In the genomic region with DNA sequence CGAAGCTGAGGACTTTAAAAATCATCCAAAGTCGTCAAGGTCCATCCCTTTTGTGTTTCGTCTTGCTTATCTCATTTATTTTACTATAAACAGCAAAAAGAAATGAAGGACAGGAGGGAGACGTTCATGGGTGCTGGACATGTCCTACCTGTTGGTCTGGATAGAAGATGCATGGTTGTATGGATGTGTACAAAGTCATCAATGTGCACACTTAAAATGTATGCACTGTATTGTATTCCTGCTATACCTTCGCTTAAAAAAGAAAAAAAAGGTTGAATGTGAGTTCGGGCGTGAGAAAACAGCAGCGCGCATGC, we compare ENCODE assay signal across 8 cellular contexts. TPM values are rescaled to one million over a fixed set of nuclear protein-coding genes. Genes with fewer than 3 reads are reported as not detected.
DNase-seq lines count a peak whose midpoint lies in the region; ATAC-seq and TF ChIP-seq lines count a peak whose summit lies in the region.

No MANE protein-coding gene starts in this region.

- ATAC-seq in HCT116 (no peak), GM19395 (IDR thresholded peaks at IDR 0.05; ENCODE audit: unreplicated experiment) (no peak), GM18498 (IDR thresholded peaks at IDR 0.05; ENCODE audit: unreplicated experiment) (no peak)
- ATAC-seq in stimulated activated memory B cell treated with anti-CD40 and anti-IgM and Interleukin-4, amounts not matched to agents 10 μg/mL and 1 μg/mL and 100 μg/mL, for 72 hours, result no peak

- no peaks in the 10 kb centered on the region for H3K9me2 ChIP-seq in HCT116 (ENCODE audit: insufficient read depth)

- H3K9me3 Mint-ChIP-seq in activated CD4-positive, alpha-beta memory T cell treated with anti-CD3 and anti-CD28 coated beads, Interleukin-2, amount 10 ng/mL, durations not matched to agents 7 days and 5 days, result peaks cover 7% of the 10 kb centered on the region
- no peaks in the 10 kb centered on the region for H3K9me3 Mint-ChIP-seq in stimulated activated memory B cell treated with anti-CD40 and anti-IgM and Interleukin-4, amounts not matched to agents 10 μg/mL and 1 μg/mL and 100 μg/mL, for 72 hours

- H3K36me3 ChIP-seq in HCT116 (ENCODE audit: control insufficient read depth in 1 of 2, insufficient read depth in 2 of 2, low read length in 2 of 2), result no peaks in the 10 kb centered on the region

- TF ChIP-seq POLR2A in HCT116 (IDR thresholded peaks at IDR 0.05; ENCODE audit: borderline replicate concordance, extremely low read depth, insufficient read depth, insufficient read length), result no peak

- no peak overlapping the region; the same call in 1 of the 2 replicates for H3K27ac ChIP-seq in HCT116 (ENCODE audit: low read depth, low read length)

- peaks cover 17% of the 10 kb centered on the region for H3K36me3 Mint-ChIP-seq in activated CD4-positive, alpha-beta memory T cell treated with anti-CD3 and anti-CD28 coated beads, Interleukin-2, amount 10 ng/mL, durations not matched to agents 7 days and 5 days (ENCODE audit: low read depth)
- H3K36me3 Mint-ChIP-seq in stimulated activated memory B cell treated with anti-CD40 and anti-IgM and Interleukin-4, amounts not matched to agents 10 μg/mL and 1 μg/mL and 100 μg/mL, for 72 hours, result peaks cover 7% of the 10 kb centered on the region

- no peak for TF ChIP-seq CTCF in HCT116 (IDR thresholded peaks at IDR 0.05 in 2 of 3, conservative IDR thresholded peaks at IDR 0.05 in 1 of 3; ENCODE audit: borderline replicate concordance in 1 of 3, insufficient read depth in 1 of 3, low read depth in 2 of 3, low read length in 2 of 3)

- H3K4me3 Mint-ChIP-seq in activated CD4-positive, alpha-beta memory T cell treated with anti-CD3 and anti-CD28 coated beads, Interleukin-2, amount 10 ng/mL, durations not matched to agents 7 days and 5 days, result peak overlapping the region; percentile 88
- H3K4me3 Mint-ChIP-seq in stimulated activated memory B cell treated with anti-CD40 and anti-IgM and Interleukin-4, amounts not matched to agents 10 μg/mL and 1 μg/mL and 100 μg/mL, for 72 hours, result peak overlapping the region; percentile 88

- CTCF ChIA-PET in HCT116 (lab: Charles Lee), result no interaction called here
- CTCF ChIA-PET in activated CD4-positive, alpha-beta memory T cell treated with anti-CD3 and anti-CD28 coated beads, Interleukin-2, amount 10 ng/mL, durations not matched to agents 7 days and 5 days (lab: Charles Lee), result interaction anchor here (1.0 to 5.6 kb wide), 6 partner anchors 9 to 259 kb away, joined by 3 to 145 read pairs (median 16); a partner anchor contains a TSS

- intact Hi-C loops in HCT116 (cut with micrococcal nuclease), result no loop called here

- peak overlapping the region; percentile 100 for H2AFZ ChIP-seq in HCT116 (ENCODE audit: low read depth, low read length, poor library complexity, severe bottlenecking)

- no peak for DNase-seq in HCT116 (ENCODE audit: low read depth, low spot score)
- DNase-seq in activated CD4-positive, alpha-beta memory T cell treated with anti-CD3 and anti-CD28 coated beads, Interleukin-2, amount 10 ng/mL, durations not matched to agents 7 days and 5 days, result no peak
- DNase-seq in HK-2 (ENCODE audit: unreplicated experiment), result no peak
- no peak for DNase-seq in NCI-H2196 treated with DMSO at 0.1 percent for 48 hours (lab: John Stamatoyannopoulos, UW; ENCODE audit: unreplicated experiment)

- no peaks in the 10 kb centered on the region for H3K9me3 ChIP-seq in HCT116 (ENCODE audit: control insufficient read depth in 1 of 2, insufficient read depth in 1 of 2, low read depth in 1 of 2, low read length in 2 of 2)

- peak overlapping the region; percentile 87 for H3K27ac Mint-ChIP-seq in activated CD4-positive, alpha-beta memory T cell treated with anti-CD3 and anti-CD28 coated beads, Interleukin-2, amount 10 ng/mL, durations not matched to agents 7 days and 5 days
- H3K27ac Mint-ChIP-seq in stimulated activated memory B cell treated with anti-CD40 and anti-IgM and Interleukin-4, amounts not matched to agents 10 μg/mL and 1 μg/mL and 100 μg/mL, for 72 hours, result peak overlapping the region; percentile 96

- RAD21 ChIA-PET in HCT116 (lab: Charles Lee; ENCODE audit: low non-redundant PET in 1 of 2, low total read pairs in 2 of 2, uncharacterized antibody in 2 of 2, unreplicated experiment in 2 of 2), result no interaction called here

- POLR2A ChIA-PET in HCT116 (lab: Charles Lee), result no interaction called here
- POLR2A ChIA-PET in activated CD4-positive, alpha-beta memory T cell treated with anti-CD3 and anti-CD28 coated beads, Interleukin-2, amount 10 ng/mL, durations not matched to agents 7 days and 5 days (lab: Charles Lee), result interaction anchor here (1.5 to 6.7 kb wide), 11 partner anchors 7 to 352 kb away, joined by 3 to 84 read pairs (median 16); a partner anchor contains a TSS

- H3K4me3 ChIP-seq in HCT116 (replicated peaks in 1 of 2; ENCODE audit: low read depth in 1 of 2, low read length in 2 of 2), result peak overlapping the region; percentile 79 to 83
- peak overlapping the region; percentile 78 for H3K4me3 ChIP-seq in iPS-11a (ENCODE audit: low read depth, low read length)

- BruUV-seq in HCT116 (replicated peaks; lab: Mats Ljungman, UMichigan), result no TSS peak

- H3K27me3 ChIP-seq in HCT116 (ENCODE audit: insufficient read depth, low read length), result no peaks in the 10 kb centered on the region

- peaks cover 4 to 20% of the 10 kb centered on the region in 2 experiments; a peak in 3 of 4 replicates for H3K4me1 ChIP-seq in HCT116 (ENCODE audit: control insufficient read depth in 1 of 2, insufficient read depth in 2 of 2, low read length in 2 of 2)

- H3K9ac ChIP-seq in HCT116 (ENCODE audit: low read length), result peak overlapping the region; percentile 76

- no peaks in the 10 kb centered on the region for H4K20me1 ChIP-seq in HCT116 (ENCODE audit: insufficient read depth)

- peak overlapping the region; percentile 92 for H3K4me2 ChIP-seq in HCT116 (ENCODE audit: low read length)

- H3K79me2 ChIP-seq in HCT116 (ENCODE audit: insufficient read depth, low read length), result peaks cover 14% of the 10 kb centered on the region

- TF ChIP-seq RAD21 in HCT116 (IDR thresholded peaks at IDR 0.05; ENCODE audit: low read depth), result no peak

- H3K4me1 Mint-ChIP-seq in activated CD4-positive, alpha-beta memory T cell treated with anti-CD3 and anti-CD28 coated beads, Interleukin-2, amount 10 ng/mL, durations not matched to agents 7 days and 5 days, result peaks cover 38% of the 10 kb centered on the region
- H3K4me1 Mint-ChIP-seq in stimulated activated memory B cell treated with anti-CD40 and anti-IgM and Interleukin-4, amounts not matched to agents 10 μg/mL and 1 μg/mL and 100 μg/mL, for 72 hours, result peaks cover 44% of the 10 kb centered on the region

- no peaks in the 10 kb centered on the region for H3K27me3 Mint-ChIP-seq in activated CD4-positive, alpha-beta memory T cell treated with anti-CD3 and anti-CD28 coated beads, Interleukin-2, amount 10 ng/mL, durations not matched to agents 7 days and 5 days
- H3K27me3 Mint-ChIP-seq in stimulated activated memory B cell treated with anti-CD40 and anti-IgM and Interleukin-4, amounts not matched to agents 10 μg/mL and 1 μg/mL and 100 μg/mL, for 72 hours, result no peaks in the 10 kb centered on the region

TF ChIP-seq in HCT116, 20 proteins besides CTCF, POLR2A, EP300 and RAD21:
- TF ChIP-seq EZH2 (IDR thresholded peaks at IDR 0.05), result no peak
- no peak for TF ChIP-seq CEBPB (IDR thresholded peaks at IDR 0.05; ENCODE audit: low read depth)
- 0 out of 2 replicates have a peak, but pooled peaks have one; percentile 4 for TF ChIP-seq CBX3 (IDR thresholded peaks at IDR 0.05; ENCODE audit: low read depth)

RNA-seq across cellular contexts. Expression of a gene that starts 0.3 kb away (rescaled TPM):
- total RNA-seq in HCT116 (2021; ENCODE audit: unreplicated experiment), result 15.7 TPM
- 13.0 and 15.2 TPM in 2 replicates for polyA plus RNA-seq in HCT116 (2012)
- total RNA-seq in activated CD4-positive, alpha-beta memory T cell treated with anti-CD3 and anti-CD28 coated beads, Interleukin-2, amount 10 ng/mL, durations not matched to agents 7 days and 5 days, result 10 to 100 TPM; 22.9 to 23.2 TPM

RNA-seq across cellular contexts. Expression of a gene that starts 6.0 kb away (rescaled TPM):
- 43.0 TPM for total RNA-seq in HCT116 (2021; ENCODE audit: unreplicated experiment)
- 31.9 and 39.3 TPM in 2 replicates for polyA plus RNA-seq in HCT116 (2012)
- 10 to 100 TPM; 81.9 to 83.1 TPM for total RNA-seq in activated CD4-positive, alpha-beta memory T cell treated with anti-CD3 and anti-CD28 coated beads, Interleukin-2, amount 10 ng/mL, durations not matched to agents 7 days and 5 days

RNA-seq across cellular contexts. Expression of a gene that starts 22.0 kb away (rescaled TPM):
- 4.1 TPM for total RNA-seq in HCT116 (2021; ENCODE audit: unreplicated experiment)
- 7.1 and 14.8 TPM in 2 replicates for polyA plus RNA-seq in HCT116 (2012)
- 100 to 1,000 TPM; 165 to 176 TPM for total RNA-seq in activated CD4-positive, alpha-beta memory T cell treated with anti-CD3 and anti-CD28 coated beads, Interleukin-2, amount 10 ng/mL, durations not matched to agents 7 days and 5 days

Comparison
In these comparisons a context has a peak if more than half of its experiments do, and no peak if none do; other contexts are left out.
1. RNA of a gene that starts 22.0 kb away (total RNA-seq): 165 to 176 TPM in activated CD4-positive, alpha-beta memory T cell treated with anti-CD3 and anti-CD28 coated beads, Interleukin-2, amount 10 ng/mL, durations not matched to agents 7 days and 5 days; 4.1 TPM in HCT116 (single experiment); every median in the first group is over 10 times any median in the second.